ENCODE assay signal across 23 cellular contexts in the genomic region with DNA sequence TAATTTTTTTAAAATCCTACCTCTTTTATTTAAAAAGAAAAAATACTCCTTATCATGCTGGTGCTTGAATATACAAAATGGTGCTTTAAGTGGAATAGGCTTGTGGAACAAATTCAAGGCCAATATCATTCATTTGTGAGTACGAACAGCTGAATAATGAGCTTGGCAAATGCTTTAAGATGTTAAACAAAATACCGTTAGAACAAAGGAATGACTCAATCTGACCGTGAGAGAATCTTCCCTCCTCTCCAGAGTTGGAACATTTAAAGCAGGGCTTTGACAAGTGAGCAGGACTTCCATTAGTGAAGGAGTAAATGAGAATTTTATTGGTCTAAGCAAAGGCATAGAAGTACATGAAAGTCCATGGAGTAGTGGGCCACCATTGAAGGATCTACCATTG.
A peak's percentile ranks its signal among the peaks of the same experiment; 100 is the strongest.
DNase-seq lines count a peak whose midpoint lies in the region; ATAC-seq and TF ChIP-seq lines count a peak whose summit lies in the region.
"Had no signal": no experiment of that assay in that cellular context is flagged by ENCODE, and none has a peak within 500 bp of the region (broad histone marks: within the 10 kb centered on the region; RNA-seq: fewer than 3 reads in every experiment).

No MANE protein-coding gene starts in this region.

- H3K4ac ChIP-seq in mesenchymal stem cell (ENCODE audit: low read depth in 1 of 2, low read length in 2 of 2): no peak overlapping the region

- H3K18ac ChIP-seq in mesenchymal stem cell (ENCODE audit: low read depth in 1 of 2, low read length in 2 of 2): peak overlapping the region; percentile 18 to 65

- H2BK120ac ChIP-seq in mesenchymal stem cell (ENCODE audit: low read depth, low read length): no peak overlapping the region

- H2BK12ac ChIP-seq in mesenchymal stem cell (ENCODE audit: low read length in 2 of 2): no peak overlapping the region

- peak; percentile 72 for DNase-seq in AG10803 (ENCODE audit: low read depth)
- peak; percentile 69 for DNase-seq in M059J (ENCODE audit: low read depth)
- no peak for DNase-seq in chondrocyte (ENCODE audit: low spot score)
- DNase-seq in mesenchymal stem cell: no peak
- no peak for DNase-seq in CD8-positive, alpha-beta memory T cell
- no peak for DNase-seq in NCI-H2171 (lab: John Stamatoyannopoulos, UW)
- DNase-seq in activated naive CD8-positive, alpha-beta T cell treated with anti-CD3 and anti-CD28 coated beads for 36 hours: no peak
- DNase-seq: activated CD4-positive, alpha-beta memory T cell treated with anti-CD3 and anti-CD28 coated beads for 36 hours; activated T-cell treated with anti-CD3 and anti-CD28 coated beads for 4 hours; aorta; CD4-positive, alpha-beta memory T cell; colonic mucosa; DMS53; left colon; midbrain; NCI-H1092 treated with DMSO at 0.1 percent for 48 hours; NCI-H2107; OCI-M1; psoas muscle; uterus had no signal

- H4K91ac ChIP-seq in mesenchymal stem cell (ENCODE audit: low read length): peak overlapping the region; percentile 18

- no peaks in the 10 kb centered on the region for H3K9me3 Mint-ChIP-seq in chondrocyte (ENCODE audit: low read depth)
- no peaks in the 10 kb centered on the region for H3K9me3 Mint-ChIP-seq in CD8-positive, alpha-beta memory T cell
- no peaks in the 10 kb centered on the region for H3K9me3 Mint-ChIP-seq in activated naive CD8-positive, alpha-beta T cell treated with anti-CD3 and anti-CD28 coated beads for 36 hours
- H3K9me3 Mint-ChIP-seq: activated CD4-positive, alpha-beta memory T cell treated with anti-CD3 and anti-CD28 coated beads for 36 hours; CD4-positive, alpha-beta memory T cell; neural progenitor cell; WTC11 had no signal

- ATAC-seq in GM18873 (IDR thresholded peaks at IDR 0.05; ENCODE audit: low FRiP score, unreplicated experiment): no peak
- ATAC-seq: left colon, psoas muscle, WTC11 had no signal

- H3K23ac ChIP-seq in mesenchymal stem cell (ENCODE audit: low read length in 2 of 2): no peak overlapping the region

- no peak overlapping the region for H2BK5ac ChIP-seq in mesenchymal stem cell (ENCODE audit: low read depth, low read length, poor library complexity, severe bottlenecking)

- H3K27ac Mint-ChIP-seq in chondrocyte (ENCODE audit: unreplicated experiment): peak overlapping the region; percentile 24
- no peak overlapping the region for H3K27ac Mint-ChIP-seq in CD8-positive, alpha-beta memory T cell
- no peak overlapping the region for H3K27ac Mint-ChIP-seq in activated naive CD8-positive, alpha-beta T cell treated with anti-CD3 and anti-CD28 coated beads for 36 hours
- H3K27ac Mint-ChIP-seq: activated CD4-positive, alpha-beta memory T cell treated with anti-CD3 and anti-CD28 coated beads for 36 hours; CD4-positive, alpha-beta memory T cell; neural progenitor cell; WTC11 had no signal

- H3K14ac ChIP-seq in mesenchymal stem cell (ENCODE audit: low read length in 2 of 2): no peak overlapping the region

- CTCF ChIA-PET in CD8-positive, alpha-beta memory T cell (lab: Charles Lee): no interaction called here

- H4K8ac ChIP-seq in mesenchymal stem cell (ENCODE audit: low read length): no peak overlapping the region

- no peak overlapping the region for H3K27ac ChIP-seq in mesenchymal stem cell (ENCODE audit: low read length, poor library complexity, severe bottlenecking)
- H3K27ac ChIP-seq in CD8-positive, alpha-beta memory T cell (ENCODE audit: low read depth, low read length): no peak overlapping the region
- H3K27ac ChIP-seq: colonic mucosa, neural progenitor cell, psoas muscle, uterus had no signal

- no peaks in the 10 kb centered on the region for H3K9me3 ChIP-seq in mesenchymal stem cell (ENCODE audit: control insufficient read depth, low read length)
- no peaks in the 10 kb centered on the region for H3K9me3 ChIP-seq in CD8-positive, alpha-beta memory T cell (ENCODE audit: low read length)
- H3K9me3 ChIP-seq: colonic mucosa, psoas muscle, uterus had no signal

- H3K4me1 ChIP-seq in mesenchymal stem cell (ENCODE audit: control insufficient read depth, insufficient read depth, low read depth, low read length): no peaks in the 10 kb centered on the region
- no peaks in the 10 kb centered on the region for H3K4me1 ChIP-seq in CD8-positive, alpha-beta memory T cell (ENCODE audit: insufficient read depth, low read length)
- H3K4me1 ChIP-seq: colonic mucosa, psoas muscle, uterus had no signal

- H3K79me1 ChIP-seq in mesenchymal stem cell (replicated peaks; ENCODE audit: low read length, poor library complexity, severe bottlenecking): peaks cover 13% of the 10 kb centered on the region

- H3K27me3 ChIP-seq in mesenchymal stem cell (ENCODE audit: control insufficient read depth in 1 of 2, insufficient read depth in 1 of 2, low read length in 2 of 2): no peaks in the 10 kb centered on the region
- no peaks in the 10 kb centered on the region for H3K27me3 ChIP-seq in CD8-positive, alpha-beta memory T cell (ENCODE audit: insufficient read depth, low read length, poor library complexity, severe bottlenecking)
- H3K27me3 ChIP-seq: colonic mucosa, neural progenitor cell, uterus had no signal

- no peak overlapping the region for H3K9ac ChIP-seq in mesenchymal stem cell (ENCODE audit: low read length)
- H3K9ac ChIP-seq: neural progenitor cell had no signal

- H3K27me3 Mint-ChIP-seq in chondrocyte (ENCODE audit: low read depth): no peaks in the 10 kb centered on the region
- H3K27me3 Mint-ChIP-seq in CD8-positive, alpha-beta memory T cell: peaks cover 1 to 2% of the 10 kb centered on the region in 2 donors
- H3K27me3 Mint-ChIP-seq in activated naive CD8-positive, alpha-beta T cell treated with anti-CD3 and anti-CD28 coated beads for 36 hours: peaks cover 9% of the 10 kb centered on the region

- no peaks in the 10 kb centered on the region for H3K36me3 ChIP-seq in mesenchymal stem cell (ENCODE audit: control insufficient read depth in 1 of 2, insufficient read depth in 2 of 2, low read depth in 1 of 2, low read length in 2 of 2)
- H3K36me3 ChIP-seq in CD8-positive, alpha-beta memory T cell (ENCODE audit: insufficient read depth, low read length): no peaks in the 10 kb centered on the region
- H3K36me3 ChIP-seq: colonic mucosa, neural progenitor cell, uterus had no signal

- H3K4me2 ChIP-seq in mesenchymal stem cell (ENCODE audit: low read length, poor library complexity, severe bottlenecking): no peak overlapping the region
- H3K4me2 ChIP-seq: neural progenitor cell had no signal

- WGBS in mesenchymal stem cell: 63% methylated on average over 3 of the region's 3 CpGs

- no peak overlapping the region for H2AK5ac ChIP-seq in mesenchymal stem cell (ENCODE audit: low read length, severe bottlenecking)

- no peaks in the 10 kb centered on the region for H3K36me3 Mint-ChIP-seq in chondrocyte (ENCODE audit: low read depth)
- no peaks in the 10 kb centered on the region for H3K36me3 Mint-ChIP-seq in CD8-positive, alpha-beta memory T cell
- no peaks in the 10 kb centered on the region for H3K36me3 Mint-ChIP-seq in activated naive CD8-positive, alpha-beta T cell treated with anti-CD3 and anti-CD28 coated beads for 36 hours
- H3K36me3 Mint-ChIP-seq: activated CD4-positive, alpha-beta memory T cell treated with anti-CD3 and anti-CD28 coated beads for 36 hours; CD4-positive, alpha-beta memory T cell; neural progenitor cell; WTC11 had no signal

- H3K4me3 ChIP-seq in AG10803 (ENCODE audit: low read length): no peak overlapping the region
- H3K4me3 ChIP-seq in mesenchymal stem cell (ENCODE audit: insufficient read depth in 1 of 2, low read depth in 1 of 2, low read length in 2 of 2): no peak overlapping the region
- H3K4me3 ChIP-seq in CD8-positive, alpha-beta memory T cell (ENCODE audit: low read length): no peak overlapping the region
- H3K4me3 ChIP-seq: colonic mucosa, neural progenitor cell, psoas muscle, uterus had no signal

- POLR2A ChIA-PET in CD8-positive, alpha-beta memory T cell (lab: Charles Lee): no interaction called here

- H3K4me3 Mint-ChIP-seq in chondrocyte (ENCODE audit: unreplicated experiment): no peak overlapping the region
- no peak overlapping the region for H3K4me3 Mint-ChIP-seq in CD8-positive, alpha-beta memory T cell
- H3K4me3 Mint-ChIP-seq in activated naive CD8-positive, alpha-beta T cell treated with anti-CD3 and anti-CD28 coated beads for 36 hours: no peak overlapping the region
- H3K4me3 Mint-ChIP-seq: activated CD4-positive, alpha-beta memory T cell treated with anti-CD3 and anti-CD28 coated beads for 36 hours; CD4-positive, alpha-beta memory T cell; neural progenitor cell; WTC11 had no signal

- H2AFZ ChIP-seq in mesenchymal stem cell (ENCODE audit: low read depth, low read length): no peak overlapping the region
- H2AFZ ChIP-seq: neural progenitor cell had no signal

- H3K4me1 Mint-ChIP-seq in chondrocyte (ENCODE audit: low read depth): peaks cover 31% of the 10 kb centered on the region
- H3K4me1 Mint-ChIP-seq in CD8-positive, alpha-beta memory T cell: no peaks in the 10 kb centered on the region
- no peaks in the 10 kb centered on the region for H3K4me1 Mint-ChIP-seq in activated naive CD8-positive, alpha-beta T cell treated with anti-CD3 and anti-CD28 coated beads for 36 hours
- H3K4me1 Mint-ChIP-seq: CD4-positive, alpha-beta memory T cell had no signal

- TF ChIP-seq CTCF in AG10803 (conservative IDR thresholded peaks at IDR 0.05; ENCODE audit: low read length): no peak
- no peak for TF ChIP-seq CTCF in chondrocyte (IDR thresholded peaks at IDR 0.05)

- no peak overlapping the region for H2BK15ac ChIP-seq in mesenchymal stem cell (ENCODE audit: low read depth, poor library complexity, severe bottlenecking)

Comparison
In these comparisons a context has a peak if more than half of its experiments do, and no peak if none do; other contexts are left out.
1. DNase-seq: peak in AG10803 (single experiment) and M059J (single experiment); none in chondrocyte (single experiment), mesenchymal stem cell (single experiment), CD8-positive, alpha-beta memory T cell (0 of 5), NCI-H2171 (single experiment) and activated naive CD8-positive, alpha-beta T cell treated with anti-CD3 and anti-CD28 coated beads for 36 hours (single experiment).